Comparison of ENCODE assay signal across 8 cellular contexts in the genomic region with DNA sequence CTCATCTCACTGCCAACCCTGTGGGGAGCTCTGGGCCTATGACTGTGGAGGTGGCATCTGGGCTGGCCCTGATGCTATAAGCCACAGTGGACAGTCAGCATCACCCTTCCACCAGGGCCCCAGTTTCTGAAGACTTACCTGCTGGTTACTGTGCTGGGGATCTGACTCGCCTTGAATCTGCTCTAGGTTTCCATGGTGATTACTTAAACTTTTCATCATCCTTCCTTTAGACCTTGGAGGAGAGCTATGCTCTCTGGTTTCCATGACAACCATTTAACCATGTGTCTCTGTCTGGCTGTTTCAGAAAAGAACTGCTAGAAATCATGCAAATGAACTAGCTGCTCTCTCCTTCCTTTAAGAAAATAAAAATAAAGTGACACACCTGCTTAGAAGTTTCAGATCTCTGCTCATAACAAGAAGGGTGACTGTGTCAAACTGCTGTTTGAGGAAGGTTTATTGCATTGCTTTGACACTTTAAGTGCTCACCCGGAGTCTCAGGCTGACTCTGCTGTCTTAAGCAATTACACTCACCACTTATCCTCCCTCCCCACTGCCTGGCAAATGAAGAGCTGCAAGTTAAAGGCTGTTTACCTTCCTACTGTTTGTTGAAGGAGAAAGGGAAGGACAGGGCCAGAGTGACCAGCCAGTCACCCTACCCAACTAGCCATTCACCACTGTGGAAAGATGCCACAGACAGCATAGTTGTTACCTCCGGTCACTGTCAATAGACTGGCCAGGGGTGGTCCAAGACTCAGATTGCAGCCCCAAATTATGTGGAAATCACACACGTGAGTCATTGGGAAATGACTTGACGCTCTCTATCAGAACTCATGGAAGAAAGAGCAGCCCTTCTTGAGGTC.
DNase-seq lines count a peak whose midpoint lies in the region; ATAC-seq and TF ChIP-seq lines count a peak whose summit lies in the region.

No MANE protein-coding gene starts in this region.

- ATAC-seq in GM18858 (IDR thresholded peaks at IDR 0.05; ENCODE audit: unreplicated experiment) (peak; percentile 95), GM21619 (IDR thresholded peaks at IDR 0.05; ENCODE audit: unreplicated experiment) (peak; percentile 91)

- H3K4me3 ChIP-seq in epithelial cell of esophagus (ENCODE audit: low read length) = no peak overlapping the region

- no peak for TF ChIP-seq CTCF in epithelial cell of esophagus (IDR thresholded peaks at IDR 0.05; ENCODE audit: insufficient read depth, low read depth, low read length, missing control alignments)

- DNase-seq in LHCN-M2 (ENCODE audit: low read depth) = peak; percentile 42
- peak; percentile 46 for DNase-seq in epithelial cell of esophagus (ENCODE audit: low read depth)
- peak; percentile 70 for DNase-seq in superior temporal gyrus (ENCODE audit: extremely low spot score)
- no peak for DNase-seq in OCI-M1 (lab: John Stamatoyannopoulos, UW)
- no peak for DNase-seq in SW480 (ENCODE audit: low spot score)
- DNase-seq in epidermal melanocyte (ENCODE audit: insufficient read length, low spot score) = no peak

Comparison
In these comparisons a context has a peak if more than half of its experiments do, and no peak if none do; other contexts are left out.
1. DNase-seq: peak in LHCN-M2 (single experiment), epithelial cell of esophagus (single experiment) and superior temporal gyrus (single experiment); none in OCI-M1 (single experiment), SW480 (single experiment) and epidermal melanocyte (single experiment).